ENCODE assay signal across 8 cellular contexts in the genomic region with DNA sequence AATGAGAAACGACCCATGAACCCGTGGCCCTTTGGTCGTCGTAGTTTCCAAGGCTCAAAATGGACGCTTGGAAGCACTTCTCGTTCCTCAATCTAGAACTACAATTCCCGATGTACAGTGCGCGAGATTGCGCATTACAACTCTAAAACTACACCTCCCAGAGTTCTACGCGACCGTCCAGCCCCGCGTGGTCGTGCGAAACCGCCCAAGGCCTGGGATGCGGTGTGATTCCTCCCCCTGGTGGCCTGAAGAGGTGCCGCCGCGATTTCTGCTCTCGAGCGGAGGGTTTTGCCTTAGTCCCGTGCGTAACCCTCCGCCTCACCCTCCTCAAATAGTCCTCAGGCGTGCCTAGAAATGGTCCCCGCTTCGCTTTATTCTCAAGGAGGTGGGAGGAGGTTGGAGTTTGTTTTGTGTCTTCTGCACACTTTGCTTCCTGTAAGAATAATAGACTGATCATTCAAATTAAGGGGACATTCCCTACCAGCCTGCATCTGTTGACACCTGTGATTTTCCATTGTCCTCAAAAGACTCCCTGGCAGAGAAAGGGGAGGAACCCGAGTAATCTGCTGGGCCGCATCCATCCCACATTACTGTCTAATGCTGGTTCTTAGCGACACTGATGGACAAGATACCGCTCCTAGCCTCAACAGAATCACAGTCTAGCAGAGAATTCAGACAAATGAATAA. TPM values are rescaled to one million over a fixed set of nuclear protein-coding genes. Genes with fewer than 3 reads are reported as not detected.
DNase-seq lines count a peak whose midpoint lies in the region; ATAC-seq and TF ChIP-seq lines count a peak whose summit lies in the region.

No MANE protein-coding gene starts in this region.

- peak; percentile 95 for DNase-seq in AG04449 (ENCODE audit: low read depth, low spot score)
- DNase-seq in NCI-H2196 treated with DMSO at 0.1 percent for 48 hours (lab: John Stamatoyannopoulos, UW; ENCODE audit: unreplicated experiment), result peak; percentile 98
- peak; percentile 85 to 99 (median 95) for DNase-seq in caudate nucleus (lab: John Stamatoyannopoulos, UW)
- DNase-seq in inferior parietal cortex (ENCODE audit: extremely low spot score), result peak; percentile 100
- peak; percentile 98 for DNase-seq in spleen

- POLR2A ChIA-PET in AG04449 (lab: Yijun Ruan, JAX), result interaction anchor here (0.5 to 2.1 kb wide), 4 partner anchors 32 to 107 kb away, joined by 4 to 14 read pairs (median 4); no protein-coding TSS in a partner anchor

- 2 to 3% (median 2%) methylated on average over 22 to 34 of the region's 34 CpGs for WGBS in spleen, 5 donors

- H3K4me3 ChIP-seq in AG04449 (ENCODE audit: low read depth, low read length) (peak overlapping the region; percentile 67), WI38 (ENCODE audit: low read depth, low read length) (peak overlapping the region; percentile 65), spleen (peak overlapping the region; percentile 47 to 81 (median 60))

- ATAC-seq in GM18870 (IDR thresholded peaks at IDR 0.05; ENCODE audit: unreplicated experiment), result peak; percentile 92
- peak; percentile 93 for ATAC-seq in HG03139 (IDR thresholded peaks at IDR 0.05; ENCODE audit: unreplicated experiment)

- peak overlapping the region; percentile 84 for H3K27ac ChIP-seq in caudate nucleus (ENCODE audit: low read depth, low read length)
- H3K27ac ChIP-seq in spleen, result peak overlapping the region; percentile 82 to 96 (median 92)

- CTCF ChIA-PET in AG04449 (lab: Yijun Ruan, JAX), result interaction anchor here (0.6 to 12.5 kb wide), 31 partner anchors 8 to 200 kb away, joined by 3 to 609 read pairs (median 4); partner anchors contain the start of genes PAQR7 and STMN1

- H3K27me3 ChIP-seq in spleen (replicated peaks in 1 of 7), result no peaks in the 10 kb centered on the region

- peaks cover 0 to 3% (median 0%) of the 10 kb centered on the region in 6 donors for H3K36me3 ChIP-seq in spleen

- no peaks in the 10 kb centered on the region for H3K9me3 ChIP-seq in spleen

- TF ChIP-seq POLR2A in spleen (IDR thresholded peaks at IDR 0.05), result peak in 1 of 3 donors; percentile 63

- peaks cover 15 to 41% (median 27%) of the 10 kb centered on the region in 6 donors for H3K4me1 ChIP-seq in spleen

- TF ChIP-seq CTCF in AG04449 (IDR thresholded peaks at IDR 0.05; ENCODE audit: insufficient read depth, low read length, missing control alignments) (peak; percentile 98), WI38 (IDR thresholded peaks at IDR 0.05; ENCODE audit: low read depth, low read length) (peak; percentile 89), spleen (IDR thresholded peaks at IDR 0.05 in 8 of 11, conservative IDR thresholded peaks at IDR 0.05 in 3 of 11) (peak; percentile 98 to 100 (median 100))

- intact Hi-C loops in spleen (cut with DNase I; ENCODE audit: low total_unique reads), result loop anchor here (2.0 kb wide), 1 partner anchor 103 kb away; no protein-coding TSS in a partner anchor

RNA-seq across cellular contexts. Expression of gene PAFAH2, which starts 0.4 kb away (rescaled TPM):
- total RNA-seq in spleen, result 10 to 100 TPM; 12.9 to 19.7 (median 13.9) TPM
- 1 to 10 TPM; 3.9 to 5.3 (median 4.7) TPM for polyA plus RNA-seq in spleen

RNA-seq across cellular contexts. Expression of gene EXTL1, which starts 23.4 kb away (rescaled TPM):
- total RNA-seq in spleen, result 1 to 10 TPM; 2.3 to 8.6 (median 4.9) TPM
- polyA plus RNA-seq in spleen, result 1 to 10 TPM in 1 of 3 donors, under 1 TPM in 2; 0.30 to 3.6 (median 0.63) TPM

RNA-seq across cellular contexts. Expression of gene SLC30A2, which starts 47.7 kb away (rescaled TPM):
- not detected for total RNA-seq in spleen
- not detected for polyA plus RNA-seq in spleen

Comparison
In these comparisons a context has a peak if more than half of its experiments do, and no peak if none do; other contexts are left out.
1. Peak in every context shown above with its lines: DNase-seq, ATAC-seq, H3K4me3 ChIP-seq and H3K27ac ChIP-seq.